ENCODE assay signal across 1 cellular context in the genomic region with DNA sequence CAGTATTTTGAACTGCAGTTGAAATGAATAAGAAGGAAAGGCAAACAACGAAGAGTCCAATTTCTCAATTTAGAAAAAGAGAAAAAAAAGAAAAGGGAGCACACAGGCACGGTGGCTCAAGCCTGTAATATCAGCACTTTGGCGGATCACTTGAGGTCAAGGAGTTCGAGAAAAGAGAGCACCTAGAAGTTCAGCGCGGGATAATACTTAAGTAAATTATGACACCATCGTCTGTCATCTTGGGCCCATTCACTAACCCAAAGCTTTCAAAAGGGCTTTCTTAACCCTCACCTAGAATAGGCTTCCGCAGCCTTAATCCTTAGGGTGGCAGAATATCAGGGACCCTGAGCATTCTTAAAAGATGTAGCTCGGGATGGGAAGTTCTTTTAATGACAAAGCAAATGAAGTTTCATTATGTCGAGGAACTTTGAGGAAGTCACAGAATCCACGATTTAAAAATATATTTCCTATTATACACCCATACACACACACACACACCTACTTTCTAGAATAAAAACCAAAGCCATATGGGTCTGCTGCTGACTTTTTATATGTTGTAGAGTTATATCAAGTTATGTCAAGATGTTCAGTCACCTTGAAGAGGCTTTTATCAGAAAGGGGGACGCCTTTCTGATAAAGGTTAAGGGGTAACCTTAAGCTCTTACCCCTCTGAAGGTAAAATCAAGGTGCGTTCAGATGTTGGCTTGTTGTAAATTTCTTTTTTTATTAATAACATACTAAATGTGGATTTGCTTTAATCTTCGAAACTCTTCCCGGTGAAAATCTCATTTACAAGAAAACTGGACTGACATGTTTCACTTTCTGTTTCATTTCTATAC.
TF ChIP-seq lines count a peak whose summit lies in the region.

No MANE protein-coding gene starts in this region.

TF ChIP-seq in GM23338, 12 proteins besides CTCF, POLR2A, EP300 and RAD21 (continued from another document):
- TF ChIP-seq, protein P1, sequence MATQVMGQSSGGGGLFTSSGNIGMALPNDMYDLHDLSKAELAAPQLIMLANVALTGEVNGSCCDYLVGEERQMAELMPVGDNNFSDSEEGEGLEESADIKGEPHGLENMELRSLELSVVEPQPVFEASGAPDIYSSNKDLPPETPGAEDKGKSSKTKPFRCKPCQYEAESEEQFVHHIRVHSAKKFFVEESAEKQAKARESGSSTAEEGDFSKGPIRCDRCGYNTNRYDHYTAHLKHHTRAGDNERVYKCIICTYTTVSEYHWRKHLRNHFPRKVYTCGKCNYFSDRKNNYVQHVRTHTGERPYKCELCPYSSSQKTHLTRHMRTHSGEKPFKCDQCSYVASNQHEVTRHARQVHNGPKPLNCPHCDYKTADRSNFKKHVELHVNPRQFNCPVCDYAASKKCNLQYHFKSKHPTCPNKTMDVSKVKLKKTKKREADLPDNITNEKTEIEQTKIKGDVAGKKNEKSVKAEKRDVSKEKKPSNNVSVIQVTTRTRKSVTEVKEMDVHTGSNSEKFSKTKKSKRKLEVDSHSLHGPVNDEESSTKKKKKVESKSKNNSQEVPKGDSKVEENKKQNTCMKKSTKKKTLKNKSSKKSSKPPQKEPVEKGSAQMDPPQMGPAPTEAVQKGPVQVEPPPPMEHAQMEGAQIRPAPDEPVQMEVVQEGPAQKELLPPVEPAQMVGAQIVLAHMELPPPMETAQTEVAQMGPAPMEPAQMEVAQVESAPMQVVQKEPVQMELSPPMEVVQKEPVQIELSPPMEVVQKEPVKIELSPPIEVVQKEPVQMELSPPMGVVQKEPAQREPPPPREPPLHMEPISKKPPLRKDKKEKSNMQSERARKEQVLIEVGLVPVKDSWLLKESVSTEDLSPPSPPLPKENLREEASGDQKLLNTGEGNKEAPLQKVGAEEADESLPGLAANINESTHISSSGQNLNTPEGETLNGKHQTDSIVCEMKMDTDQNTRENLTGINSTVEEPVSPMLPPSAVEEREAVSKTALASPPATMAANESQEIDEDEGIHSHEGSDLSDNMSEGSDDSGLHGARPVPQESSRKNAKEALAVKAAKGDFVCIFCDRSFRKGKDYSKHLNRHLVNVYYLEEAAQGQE (IDR thresholded peaks at IDR 0.05; ENCODE audit: unreplicated experiment), result no peak
- no peak for TF ChIP-seq ZNF114 (CRISPR knock-in tag; IDR thresholded peaks at IDR 0.05)
